1 cellular context compared by ENCODE assay signal in the genomic region with DNA sequence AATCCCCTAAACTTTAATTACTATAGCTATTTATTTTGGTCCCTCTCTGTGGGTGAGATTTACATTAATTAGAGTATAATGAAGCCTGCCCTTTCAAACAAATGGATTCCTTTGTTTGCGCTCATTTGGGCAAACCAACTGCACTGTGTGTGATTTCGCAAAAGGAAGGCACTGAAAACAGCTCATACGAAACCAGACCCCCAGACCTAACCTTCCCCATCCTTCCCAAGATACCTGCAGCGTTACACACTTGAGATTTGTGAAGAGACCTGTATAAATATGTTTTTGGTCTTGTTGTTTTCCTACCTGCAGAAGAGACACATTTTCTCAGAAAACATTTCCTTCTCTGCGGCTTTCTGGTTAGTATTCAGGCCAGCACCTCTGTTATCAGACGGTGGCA.
TF ChIP-seq lines count a peak whose summit lies in the region.

No MANE protein-coding gene starts in this region.

TF ChIP-seq in GM23338, 12 proteins besides CTCF, POLR2A, EP300 and RAD21 (continued from another document):
- TF ChIP-seq POLR2AphosphoS5 (IDR thresholded peaks at IDR 0.05; ENCODE audit: low read depth) = no peak
- TF ChIP-seq, protein P1, sequence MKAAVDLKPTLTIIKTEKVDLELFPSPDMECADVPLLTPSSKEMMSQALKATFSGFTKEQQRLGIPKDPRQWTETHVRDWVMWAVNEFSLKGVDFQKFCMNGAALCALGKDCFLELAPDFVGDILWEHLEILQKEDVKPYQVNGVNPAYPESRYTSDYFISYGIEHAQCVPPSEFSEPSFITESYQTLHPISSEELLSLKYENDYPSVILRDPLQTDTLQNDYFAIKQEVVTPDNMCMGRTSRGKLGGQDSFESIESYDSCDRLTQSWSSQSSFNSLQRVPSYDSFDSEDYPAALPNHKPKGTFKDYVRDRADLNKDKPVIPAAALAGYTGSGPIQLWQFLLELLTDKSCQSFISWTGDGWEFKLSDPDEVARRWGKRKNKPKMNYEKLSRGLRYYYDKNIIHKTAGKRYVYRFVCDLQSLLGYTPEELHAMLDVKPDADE (IDR thresholded peaks at IDR 0.05) = no peak
- TF ChIP-seq EZH2phosphoT487 (IDR thresholded peaks at IDR 0.05; ENCODE audit: unreplicated experiment) = no peak
- TF ChIP-seq, protein P2, sequence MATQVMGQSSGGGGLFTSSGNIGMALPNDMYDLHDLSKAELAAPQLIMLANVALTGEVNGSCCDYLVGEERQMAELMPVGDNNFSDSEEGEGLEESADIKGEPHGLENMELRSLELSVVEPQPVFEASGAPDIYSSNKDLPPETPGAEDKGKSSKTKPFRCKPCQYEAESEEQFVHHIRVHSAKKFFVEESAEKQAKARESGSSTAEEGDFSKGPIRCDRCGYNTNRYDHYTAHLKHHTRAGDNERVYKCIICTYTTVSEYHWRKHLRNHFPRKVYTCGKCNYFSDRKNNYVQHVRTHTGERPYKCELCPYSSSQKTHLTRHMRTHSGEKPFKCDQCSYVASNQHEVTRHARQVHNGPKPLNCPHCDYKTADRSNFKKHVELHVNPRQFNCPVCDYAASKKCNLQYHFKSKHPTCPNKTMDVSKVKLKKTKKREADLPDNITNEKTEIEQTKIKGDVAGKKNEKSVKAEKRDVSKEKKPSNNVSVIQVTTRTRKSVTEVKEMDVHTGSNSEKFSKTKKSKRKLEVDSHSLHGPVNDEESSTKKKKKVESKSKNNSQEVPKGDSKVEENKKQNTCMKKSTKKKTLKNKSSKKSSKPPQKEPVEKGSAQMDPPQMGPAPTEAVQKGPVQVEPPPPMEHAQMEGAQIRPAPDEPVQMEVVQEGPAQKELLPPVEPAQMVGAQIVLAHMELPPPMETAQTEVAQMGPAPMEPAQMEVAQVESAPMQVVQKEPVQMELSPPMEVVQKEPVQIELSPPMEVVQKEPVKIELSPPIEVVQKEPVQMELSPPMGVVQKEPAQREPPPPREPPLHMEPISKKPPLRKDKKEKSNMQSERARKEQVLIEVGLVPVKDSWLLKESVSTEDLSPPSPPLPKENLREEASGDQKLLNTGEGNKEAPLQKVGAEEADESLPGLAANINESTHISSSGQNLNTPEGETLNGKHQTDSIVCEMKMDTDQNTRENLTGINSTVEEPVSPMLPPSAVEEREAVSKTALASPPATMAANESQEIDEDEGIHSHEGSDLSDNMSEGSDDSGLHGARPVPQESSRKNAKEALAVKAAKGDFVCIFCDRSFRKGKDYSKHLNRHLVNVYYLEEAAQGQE (IDR thresholded peaks at IDR 0.05; ENCODE audit: unreplicated experiment) = no peak
